ENCODE assay signal across 8 cellular contexts in genomic region chr2:212083492-212083891, GRCh38.
"Had no signal": no experiment of that assay in that cellular context is flagged by ENCODE, and none has a peak within 500 bp of the region (broad histone marks: within the 10 kb centered on the region; RNA-seq: fewer than 3 reads in every experiment).

No MANE protein-coding gene starts in this region.

- H3K9ac ChIP-seq: GM23248 had no signal

- ATAC-seq: HCT116 had no signal

- DNase-seq: GM23248, GOT3, H7, HFFc6, KBM-7 had no signal

- H3K4me3 ChIP-seq: GM23248, HAP-1 had no signal

- H3K36me3 ChIP-seq: HAP-1 had no signal

- H3K9me3 ChIP-seq: HAP-1 had no signal

- H3K4me1 ChIP-seq: HAP-1 had no signal

- H2AFZ ChIP-seq: GM23248 had no signal

- H3K27ac ChIP-seq: GM23248, HL-60 had no signal
